Comparison of ENCODE assay signal across 6 cellular contexts in the genomic region with DNA sequence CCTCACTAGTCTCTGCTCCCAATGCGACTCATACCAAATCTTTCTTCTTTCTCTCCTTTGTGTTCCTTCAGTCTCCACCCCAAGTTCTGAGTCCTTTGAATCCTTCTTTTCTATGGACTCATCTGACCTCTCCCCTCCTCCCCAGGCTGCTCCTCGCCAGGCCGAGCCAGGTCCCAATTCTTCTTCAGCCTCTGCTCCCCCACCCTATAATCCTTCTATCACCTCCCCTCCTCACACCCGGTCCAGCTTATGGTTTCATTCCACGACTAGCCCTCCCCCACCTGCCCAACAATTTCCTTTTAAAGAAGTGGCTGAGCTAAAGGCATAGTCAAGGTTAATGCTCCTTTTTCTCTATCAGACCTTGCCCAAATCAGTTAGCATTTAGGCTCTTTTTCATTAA.
DNase-seq lines count a peak whose midpoint lies in the region; TF ChIP-seq lines count a peak whose summit lies in the region.
"Not testable (repeated sequence)": the region's sequence is repeated elsewhere in the genome, so short reads cannot be mapped to it uniquely, and the experiment has no call there.

No MANE protein-coding gene starts in this region.

- not testable (repeated sequence) for H3K4me1 Mint-ChIP-seq in endodermal cell

- H3K9me3 Mint-ChIP-seq in endodermal cell: peaks cover 29% of the 10 kb centered on the region

- TF ChIP-seq CTCF in WERI-Rb-1 (IDR thresholded peaks at IDR 0.05; ENCODE audit: low read depth, low read length); endodermal cell (conservative IDR thresholded peaks at IDR 0.05): not testable (repeated sequence)

- H3K4me3 ChIP-seq in WERI-Rb-1 (ENCODE audit: low read depth, low read length); endodermal cell (ENCODE audit: low read length): not testable (repeated sequence)

- H3K9ac ChIP-seq in endodermal cell (ENCODE audit: extremely low read depth, low read length, poor library complexity, severe bottlenecking): not testable (repeated sequence)

- WGBS in endodermal cell (ENCODE audit: insufficient coverage in 1 of 2, insufficient read length in 1 of 2), 2 experiments: 71 to 84% methylated on average over 4 to 5 of the region's 5 CpGs

- H3K4me1 ChIP-seq in endodermal cell (ENCODE audit: control insufficient read depth, insufficient read depth, low read length): not testable (repeated sequence)

- H3K27me3 ChIP-seq in WERI-Rb-1 (ENCODE audit: insufficient read depth, low read depth, severe bottlenecking); endodermal cell (ENCODE audit: control insufficient read depth, insufficient read depth, low read length, poor library complexity, severe bottlenecking): not testable (repeated sequence)

- H3K27ac ChIP-seq in WERI-Rb-1: peak overlapping the region; percentile 44
- not testable (repeated sequence) for H3K27ac ChIP-seq in endodermal cell (ENCODE audit: low read depth, low read length)

- H3K36me3 Mint-ChIP-seq in endodermal cell (ENCODE audit: low read depth): not testable (repeated sequence)

- DNase-seq in NCI-H82 (lab: John Stamatoyannopoulos, UW): peak; percentile 73
- peak; percentile 21 for DNase-seq in NCI-H82 treated with DMSO at 0.1 percent for 48 hours (lab: John Stamatoyannopoulos, UW; ENCODE audit: unreplicated experiment)
- DNase-seq in WERI-Rb-1: peak; percentile 87
- DNase-seq in endodermal cell: peak; percentile 9
- DNase-seq in islet precursor cell: peak; percentile 4
- DNase-seq in mesenteric fat pad (ENCODE audit: low spot score): peak; percentile 3

- not testable (repeated sequence) for H3K27ac Mint-ChIP-seq in endodermal cell

- H3K9me3 ChIP-seq in WERI-Rb-1 (ENCODE audit: severe bottlenecking): peaks cover 12% of the 10 kb centered on the region
- H3K9me3 ChIP-seq in endodermal cell (ENCODE audit: control insufficient read depth, low read length): peaks cover 22% of the 10 kb centered on the region

- H3K36me3 ChIP-seq in WERI-Rb-1; endodermal cell (ENCODE audit: control insufficient read depth, insufficient read depth, low read length): not testable (repeated sequence)

- H3K4me3 Mint-ChIP-seq in endodermal cell: not testable (repeated sequence)

- not testable (repeated sequence) for H3K27me3 Mint-ChIP-seq in endodermal cell (ENCODE audit: insufficient read depth)

Comparison
In these comparisons a context has a peak if more than half of its experiments do, and no peak if none do; other contexts are left out.
1. DNase-seq: peak in every context shown above with its lines; median percentile 87 in WERI-Rb-1; 73 in NCI-H82; 21 in NCI-H82 treated with DMSO at 0.1 percent for 48 hours; 9 in endodermal cell; 4 in islet precursor cell; 3 in mesenteric fat pad.